In the genomic region with DNA sequence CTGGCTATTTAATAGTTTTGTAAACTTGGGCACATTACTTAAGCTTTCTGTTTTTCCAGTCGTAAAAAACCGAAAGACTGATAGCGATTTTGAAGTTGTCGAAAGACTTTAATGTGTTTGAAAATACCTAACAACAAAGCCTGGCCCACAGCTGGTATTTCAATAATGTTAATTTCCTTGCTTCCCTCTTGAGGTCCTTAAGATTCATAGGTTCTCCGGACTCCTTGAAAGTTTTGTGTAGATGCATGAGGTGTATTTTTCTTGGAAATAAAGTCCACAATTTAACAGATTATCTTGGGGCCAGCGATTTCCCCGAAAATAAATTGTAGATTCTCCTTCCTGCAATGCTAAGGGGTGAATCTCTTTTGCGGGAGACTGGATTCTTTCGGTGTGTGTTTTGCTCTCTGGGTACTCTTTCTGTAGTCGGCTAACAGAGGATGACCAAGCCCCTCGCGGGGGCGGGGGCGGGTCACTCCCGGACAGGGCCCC, we compare ENCODE assay signal across 8 cellular contexts. TPM values are rescaled to one million over a fixed set of nuclear protein-coding genes. Genes with fewer than 3 reads are reported as not detected.
A peak's percentile ranks its signal among the peaks of the same experiment; 100 is the strongest.
DNase-seq lines count a peak whose midpoint lies in the region; ATAC-seq and TF ChIP-seq lines count a peak whose summit lies in the region.

No MANE protein-coding gene starts in this region.

- peak overlapping the region; percentile 83 for H3K4me2 ChIP-seq in parathyroid adenoma (ENCODE audit: low read length)

- DNase-seq in Caco-2 = no peak
- DNase-seq in Panc1 (ENCODE audit: low read depth, low spot score) = no peak
- DNase-seq in epithelial cell of proximal tubule (ENCODE audit: low read depth) = no peak
- DNase-seq in GF-D8 (lab: John Stamatoyannopoulos, UW) = no peak
- DNase-seq in occipital lobe (lab: John Stamatoyannopoulos, UW) = no peak

- H3K9me3 ChIP-seq in Caco-2 = no peaks in the 10 kb centered on the region
- no peaks in the 10 kb centered on the region for H3K9me3 ChIP-seq in Panc1 (ENCODE audit: control insufficient read depth, insufficient read depth, low read depth, low read length)
- no peaks in the 10 kb centered on the region for H3K9me3 ChIP-seq in parathyroid adenoma (ENCODE audit: control insufficient read depth, low read length)

- peak overlapping the region; percentile 92 for H3K4me3 Mint-ChIP-seq in Caco-2 (ENCODE audit: unreplicated experiment)

- H3K36me3 ChIP-seq in Caco-2 (ENCODE audit: control insufficient read depth, insufficient read depth, low read length) (no peaks in the 10 kb centered on the region), Panc1 (ENCODE audit: control insufficient read depth, insufficient read depth, low read length) (peaks cover 30% of the 10 kb centered on the region), parathyroid adenoma (ENCODE audit: control insufficient read depth, insufficient read depth, low read length) (no peaks in the 10 kb centered on the region)

- peaks cover 17% of the 10 kb centered on the region; the same call in 1 of the 2 replicates for H3K4me1 ChIP-seq in Caco-2
- H3K4me1 ChIP-seq in Panc1 (ENCODE audit: control insufficient read depth, insufficient read depth, low read length) = peaks cover 26% of the 10 kb centered on the region
- peaks cover 4% of the 10 kb centered on the region for H3K4me1 ChIP-seq in parathyroid adenoma

- CTCF ChIA-PET in Caco-2 (lab: Charles Lee) (interaction anchor here (0.6 to 1.8 kb wide), 13 partner anchors 9 to 1351 kb away, joined by 3 to 29 read pairs (median 3); a partner anchor contains a TSS), Panc1 (lab: Charles Lee) (interaction anchor here (0.7 kb wide), 1 partner anchor 10 kb away, joined by 3 read pairs; no protein-coding TSS in a partner anchor)

- in situ Hi-C loops in Panc1 (cut with HindIII; ENCODE audit: low pct_unique_long_range_greater_than_20kb, low sequenced_read_pairs) = no loop called here

- no peaks in the 10 kb centered on the region for H3K27me3 Mint-ChIP-seq in Caco-2 (ENCODE audit: insufficient read depth, unreplicated experiment)

- peak overlapping the region; percentile 92 for H3K27ac Mint-ChIP-seq in Caco-2 (ENCODE audit: unreplicated experiment)

- peaks cover 48% of the 10 kb centered on the region for H3K36me3 Mint-ChIP-seq in Caco-2 (ENCODE audit: insufficient read depth, unreplicated experiment)

- no peak for ATAC-seq in Panc1
- no peak for ATAC-seq in HG03521 (IDR thresholded peaks at IDR 0.05; ENCODE audit: unreplicated experiment)
- no peak for ATAC-seq in HG02852 (IDR thresholded peaks at IDR 0.05; ENCODE audit: unreplicated experiment)

- intact Hi-C loops in Caco-2 (cut with micrococcal nuclease; ENCODE audit: unreplicated experiment) = loop anchor here (1.0 to 5.0 kb wide), 3 partner anchors 68 to 446 kb away; a partner anchor contains a TSS
- intact Hi-C loops in Panc1 (cut with micrococcal nuclease; ENCODE audit: unreplicated experiment) = no loop called here

- TSS peak; percentile 95 for BruUV-seq in Caco-2 (replicated peaks; lab: Mats Ljungman, UMichigan)
- BruUV-seq in Panc1 (replicated peaks; lab: Mats Ljungman, UMichigan) = no TSS peak

- POLR2A ChIA-PET in Caco-2 (lab: Charles Lee) (interaction anchor here (0.8 to 1.9 kb wide), 8 partner anchors 64 to 446 kb away, joined by 3 to 54 read pairs (median 6); a partner anchor contains a TSS), Panc1 (lab: Charles Lee) (interaction anchor here (0.6 to 1.4 kb wide), 2 partner anchors 17 to 68 kb away, joined by 11 to 14 read pairs; a partner anchor contains a TSS)

- H3K79me2 ChIP-seq in parathyroid adenoma = peaks cover 16% of the 10 kb centered on the region

- H3K27ac ChIP-seq in Panc1 (ENCODE audit: low read length) = peak overlapping the region; percentile 98
- H3K27ac ChIP-seq in parathyroid adenoma = peak overlapping the region; percentile 88

- H3K4me3 ChIP-seq in Caco-2 (ENCODE audit: low read depth, low read length) (peak overlapping the region; percentile 40), Panc1 (ENCODE audit: low read depth in 2 of 2, low read length in 2 of 2) (peak overlapping the region; percentile 94 to 95), epithelial cell of proximal tubule (ENCODE audit: low read depth, low read length) (peak overlapping the region; percentile 95), parathyroid adenoma (ENCODE audit: low read depth, low read length) (peak overlapping the region; percentile 85)

- H3K27me3 ChIP-seq in Caco-2 (replicated peaks; ENCODE audit: control insufficient read depth, insufficient read depth, low read length) (no peaks in the 10 kb centered on the region), Panc1 (ENCODE audit: control insufficient read depth, insufficient read depth, low read length) (no peaks in the 10 kb centered on the region), parathyroid adenoma (ENCODE audit: control insufficient read depth, insufficient read depth, low read length) (no peaks in the 10 kb centered on the region)

- no peak for TF ChIP-seq CTCF in Caco-2 (IDR thresholded peaks at IDR 0.05; ENCODE audit: insufficient read depth in 1 of 2, low read depth in 1 of 2, low read length in 1 of 2, severe bottlenecking in 1 of 2, unreplicated experiment in 1 of 2)
- TF ChIP-seq CTCF in Panc1 (IDR thresholded peaks at IDR 0.05) = no peak
- TF ChIP-seq CTCF in epithelial cell of proximal tubule (conservative IDR thresholded peaks at IDR 0.05; ENCODE audit: low read depth, low read length) = no peak
- TF ChIP-seq CTCF in parathyroid adenoma (IDR thresholded peaks at IDR 0.05) = no peak

- peak overlapping the region; percentile 63 for H3K9ac ChIP-seq in parathyroid adenoma

- no peaks in the 10 kb centered on the region for H3K4me1 Mint-ChIP-seq in Caco-2 (ENCODE audit: low read depth, unreplicated experiment)

- no peaks in the 10 kb centered on the region for H3K9me3 Mint-ChIP-seq in Caco-2 (ENCODE audit: unreplicated experiment)

- peak overlapping the region; percentile 96 for H2AFZ ChIP-seq in parathyroid adenoma

RNA-seq across cellular contexts. Expression of a gene that starts 0.7 kb away (rescaled TPM):
- total RNA-seq in Caco-2 (2022) (45.8 and 51.5 TPM in 2 replicates), Panc1 (2021; ENCODE audit: unreplicated experiment) (97.3 TPM), epithelial cell of proximal tubule (49.8 and 76.0 TPM in 2 replicates), occipital lobe (78.8 TPM)
- 64.4 TPM for polyA plus RNA-seq in Panc1 (2012; ENCODE audit: insufficient read length)

Comparison
In these comparisons a context has a peak if more than half of its experiments do, and no peak if none do; other contexts are left out.
1. H3K4me3 ChIP-seq: peak in every context shown above with its lines; median percentile 95 in epithelial cell of proximal tubule; 94 in Panc1; 85 in parathyroid adenoma; 40 in Caco-2.